27 cellular contexts compared by ENCODE assay signal in genomic region chr4:4613641-4614286, GRCh38.
A peak's percentile ranks its signal among the peaks of the same experiment; 100 is the strongest.
DNase-seq lines count a peak whose midpoint lies in the region; ATAC-seq, FAIRE-seq and TF ChIP-seq lines count a peak whose summit lies in the region.
"Had no signal": no experiment of that assay in that cellular context is flagged by ENCODE, and none has a peak within 500 bp of the region (broad histone marks: within the 10 kb centered on the region; RNA-seq: fewer than 3 reads in every experiment).

No MANE protein-coding gene starts in this region.

- ATAC-seq in HepG2: no peak
- no peak for ATAC-seq in right lobe of liver
- no peak for ATAC-seq in gastrocnemius medialis
- no peak for ATAC-seq in left cardiac atrium
- no peak for ATAC-seq in heart left ventricle
- ATAC-seq: GM12878, GM23338, HCT116, PC-3, SK-N-SH treated with all-trans-retinoic acid at 6 μM for 48 hours had no signal

- CTCF ChIA-PET in HepG2 (lab: Yijun Ruan, JAX; ENCODE audit: low intra/inter-chr PET ratio, low total read pairs): no interaction called here

- H3K27ac ChIP-seq in HepG2 (ENCODE audit: extremely low read length, insufficient read depth, low read length): no peak overlapping the region
- H3K27ac ChIP-seq in right lobe of liver: no peak overlapping the region
- H3K27ac ChIP-seq in gastrocnemius medialis: no peak overlapping the region
- H3K27ac ChIP-seq in heart left ventricle: no peak overlapping the region
- H3K27ac ChIP-seq: 22Rv1 had no signal

- no peaks in the 10 kb centered on the region for H3K79me2 ChIP-seq in HepG2 (ENCODE audit: insufficient read depth, low read length)

- no peak overlapping the region for H3K9ac ChIP-seq in HepG2 (ENCODE audit: insufficient read depth, low read depth, low read length)

- TF ChIP-seq POLR2A in HepG2 (IDR thresholded peaks at IDR 0.05; ENCODE audit: insufficient read depth in 1 of 2, low read depth in 2 of 2, low read length in 2 of 2) (no peak), right lobe of liver (IDR thresholded peaks at IDR 0.05) (no peak), gastrocnemius medialis (IDR thresholded peaks at IDR 0.05) (no peak), heart left ventricle (IDR thresholded peaks at IDR 0.05) (no peak)

- H3K4me2 ChIP-seq in HepG2 (ENCODE audit: low read depth, low read length): no peak overlapping the region
- H3K4me2 ChIP-seq: GM23338 had no signal

- H3K9me3 Mint-ChIP-seq in nephron progenitor cell: no peaks in the 10 kb centered on the region
- H3K9me3 Mint-ChIP-seq: CD4-positive, alpha-beta T cell; GM23338 had no signal

- intact Hi-C loops in HepG2 (cut with micrococcal nuclease; ENCODE audit: unreplicated experiment): no loop called here
- intact Hi-C loops in right lobe of liver (cut with DNase I): no loop called here
- intact Hi-C loops in gastrocnemius medialis (cut with DNase I; ENCODE audit: low total_unique reads): no loop called here
- intact Hi-C loops in left cardiac atrium (cut with DNase I): no loop called here
- intact Hi-C loops in heart left ventricle (cut with DNase I): no loop called here

- H2AFZ ChIP-seq in HepG2 (ENCODE audit: low read length): no peak overlapping the region
- H2AFZ ChIP-seq: GM23338 had no signal

- H3K4me3 Mint-ChIP-seq in nephron progenitor cell: no peak overlapping the region
- H3K4me3 Mint-ChIP-seq: CD4-positive, alpha-beta T cell; GM23338 had no signal

- H3K4me1 Mint-ChIP-seq in nephron progenitor cell: peaks cover 34% of the 10 kb centered on the region

- no peak for TF ChIP-seq RAD21 in HepG2 (CRISPR knock-in tag; IDR thresholded peaks at IDR 0.05)

- POLR2A ChIA-PET in HepG2 (lab: Yijun Ruan, JAX): no interaction called here

- 96% methylated on average over 8 of the region's 8 CpGs for WGBS in HepG2 (ENCODE audit: low lambda C conversion rate)
- WGBS in right lobe of liver (ENCODE audit: insufficient coverage, low coverage, low lambda C conversion rate, missing lambda C conversion rate): 86% methylated on average over 7 of the region's 8 CpGs
- 90 to 94% (median 91%) methylated on average over 8 of the region's 8 CpGs for WGBS in heart left ventricle, 4 donors

- DNase-seq in HepG2 (ENCODE audit: low spot score) (no peak), right lobe of liver (no peak), fibroblast of gingiva (ENCODE audit: low read depth) (peak; percentile 42), nephron progenitor cell (no peak), gastrocnemius medialis (no peak), left cardiac atrium (no peak), MV-4-11 (lab: John Stamatoyannopoulos, UW) (no peak), heart left ventricle (no peak)
- DNase-seq: Caco-2; CD4-positive, alpha-beta T cell; DMS153; GF-D8; KG1; NCI-H1417; NCI-H187; NCI-H2107; NCI-H510A treated with DMSO at 0.1 percent for 48 hours; NCI-H82; PC-3; RPMI8226; SIG-M5 had no signal

- in situ Hi-C loops in HepG2 (cut with HindIII; ENCODE audit: extremely low pct_ligation_motif_present, low pct_unique_long_range_greater_than_20kb) (no loop called here), gastrocnemius medialis (cut with MboI; ENCODE audit: low sequenced_read_pairs in 4 of 4) (no loop called here)

- no peaks in the 10 kb centered on the region for H3K27me3 ChIP-seq in HepG2 (ENCODE audit: control insufficient read depth in 1 of 2, insufficient read depth in 2 of 2, low read length in 2 of 2)
- no peaks in the 10 kb centered on the region for H3K27me3 ChIP-seq in right lobe of liver
- no peaks in the 10 kb centered on the region for H3K27me3 ChIP-seq in gastrocnemius medialis
- H3K27me3 ChIP-seq in heart left ventricle: no peaks in the 10 kb centered on the region

- no TSS peak for BruUV-seq in HepG2 (replicated peaks; lab: Mats Ljungman, UMichigan)

- no peaks in the 10 kb centered on the region for H4K20me1 ChIP-seq in HepG2 (ENCODE audit: insufficient read depth, low read length)

- no peak for FAIRE-seq in HepG2 (lab: Jason Lieb, UNC)
- FAIRE-seq: GM12878, GM19239 had no signal

- H3K4me3 ChIP-seq in HepG2 (replicated peaks in 1 of 3; ENCODE audit: insufficient read depth in 1 of 3, low read depth in 2 of 3, low read length in 3 of 3) (no peak overlapping the region), right lobe of liver (no peak overlapping the region), gastrocnemius medialis (no peak overlapping the region), heart left ventricle (no peak overlapping the region)
- H3K4me3 ChIP-seq: GM12878, GM23338 had no signal

- H3K36me3 Mint-ChIP-seq in nephron progenitor cell (ENCODE audit: low read depth): peaks cover 16% of the 10 kb centered on the region

- H3K27ac Mint-ChIP-seq in nephron progenitor cell: peak overlapping the region; percentile 32
- H3K27ac Mint-ChIP-seq: CD4-positive, alpha-beta T cell; GM23338 had no signal

- peaks cover 11% of the 10 kb centered on the region for H3K27me3 Mint-ChIP-seq in nephron progenitor cell (ENCODE audit: low read depth, poor library complexity)
- H3K27me3 Mint-ChIP-seq: CD4-positive, alpha-beta T cell had no signal

- TF ChIP-seq CTCF in HepG2 (CRISPR knock-in tag; IDR thresholded peaks at IDR 0.05) (no peak), right lobe of liver (IDR thresholded peaks at IDR 0.05) (no peak), nephron progenitor cell (IDR thresholded peaks at IDR 0.05) (no peak), gastrocnemius medialis (IDR thresholded peaks at IDR 0.05 in 4 of 5, conservative IDR thresholded peaks at IDR 0.05 in 1 of 5) (no peak), heart left ventricle (IDR thresholded peaks at IDR 0.05) (no peak)

- H3K9me3 ChIP-seq in HepG2 (ENCODE audit: low read length) (no peaks in the 10 kb centered on the region), right lobe of liver (no peaks in the 10 kb centered on the region), gastrocnemius medialis (no peaks in the 10 kb centered on the region), heart left ventricle (peaks cover 0 to 5% (median 0%) of the 10 kb centered on the region in 12 donors)
- H3K9me3 ChIP-seq: Caco-2 had no signal

- TF ChIP-seq EP300 in HepG2 (IDR thresholded peaks at IDR 0.05; ENCODE audit: low read depth in 2 of 2, low read length in 2 of 2) (no peak), HepG2 (CRISPR knock-in tag; IDR thresholded peaks at IDR 0.05; ENCODE audit: borderline replicate concordance) (no peak)

- H3K36me3 ChIP-seq in HepG2 (replicated peaks in 1 of 2; ENCODE audit: control insufficient read depth in 1 of 2, insufficient read depth in 2 of 2, low read length in 2 of 2) (peaks cover 0 to 1% of the 10 kb centered on the region in 2 experiments; a peak in 1 of 5 replicates), right lobe of liver (no peaks in the 10 kb centered on the region), gastrocnemius medialis (no peaks in the 10 kb centered on the region), heart left ventricle (no peaks in the 10 kb centered on the region)

- H3K4me1 ChIP-seq in HepG2 (ENCODE audit: insufficient read depth, low read length): peaks cover 18% of the 10 kb centered on the region
- no peaks in the 10 kb centered on the region for H3K4me1 ChIP-seq in right lobe of liver
- no peaks in the 10 kb centered on the region for H3K4me1 ChIP-seq in gastrocnemius medialis
- no peaks in the 10 kb centered on the region for H3K4me1 ChIP-seq in heart left ventricle
- H3K4me1 ChIP-seq: Caco-2 had no signal

TF ChIP-seq in HepG2, 621 proteins besides CTCF, POLR2A, EP300 and RAD21:
- TF ChIP-seq RFXANK (CRISPR knock-in tag; IDR thresholded peaks at IDR 0.05) (no peak), ZFP36 (IDR thresholded peaks at IDR 0.05; ENCODE audit: borderline replicate concordance, low read depth, low read length, partially characterized antibody) (peak; percentile 41)
